25 cellular contexts compared by ENCODE assay signal in genomic region chr9:69192214-69192613, GRCh38. TPM values are rescaled to one million over a fixed set of nuclear protein-coding genes. Genes with fewer than 3 reads are reported as not detected.
DNase-seq lines count a peak whose midpoint lies in the region; ATAC-seq and TF ChIP-seq lines count a peak whose summit lies in the region.
"Had no signal": no experiment of that assay in that cellular context is flagged by ENCODE, and none has a peak within 500 bp of the region (broad histone marks: within the 10 kb centered on the region; RNA-seq: fewer than 3 reads in every experiment).

No MANE protein-coding gene starts in this region.

- H3K36me3 ChIP-seq in heart left ventricle (no peaks in the 10 kb centered on the region), PC-9 (ENCODE audit: low read depth) (0 out of 2 replicates have a peak, but pooled peaks cover 3% of the 10 kb centered on the region), lower lobe of right lung (no peaks in the 10 kb centered on the region), SK-N-SH (replicated peaks in 1 of 2; ENCODE audit: control insufficient read depth in 1 of 2, insufficient read depth in 2 of 2, low read length in 1 of 2) (no peaks in the 10 kb centered on the region)
- H3K36me3 ChIP-seq: ovary, vagina had no signal

- intact Hi-C loops in heart left ventricle (cut with DNase I) (loop anchor here in 9 of 10 donors (2.0 to 5.0 kb wide), 6 partner anchors 45 to 155 kb away; partner anchors contain the start of gene FXN (in 1 of the 9)), cardiac septum (cut with DNase I) (loop anchor here (5.0 kb wide), 3 partner anchors 40 to 155 kb away; partner anchors contain the start of gene FXN), PC-9 (cut with micrococcal nuclease; ENCODE audit: unreplicated experiment) (loop anchor here (5.0 kb wide), 1 partner anchor 155 kb away; the partner anchor contains the start of gene FXN), lower lobe of right lung (cut with DNase I) (loop anchor here (5.0 kb wide), 1 partner anchor 140 kb away; no protein-coding TSS in a partner anchor)

- H3K4me1 ChIP-seq in heart left ventricle (peaks cover 9 to 84% (median 44%) of the 10 kb centered on the region in 12 donors), PC-9 (replicated peaks; ENCODE audit: insufficient read depth) (peaks cover 46% of the 10 kb centered on the region), lower lobe of right lung (peaks cover 59% of the 10 kb centered on the region), SK-N-SH (ENCODE audit: control insufficient read depth in 1 of 2, insufficient read depth in 2 of 2, low read depth in 1 of 2, low read length in 1 of 2) (peaks cover 3 to 4% of the 10 kb centered on the region in 2 experiments; a peak in 2 of 4 replicates)

- no peak overlapping the region for H2AFZ ChIP-seq in PC-9
- H2AFZ ChIP-seq in SK-N-SH (ENCODE audit: low read depth), result no peak overlapping the region

- no peak overlapping the region for H3K4me3 ChIP-seq in heart left ventricle
- no peak overlapping the region for H3K4me3 ChIP-seq in PC-9
- no peak overlapping the region for H3K4me3 ChIP-seq in lower lobe of right lung
- no peak overlapping the region for H3K4me3 ChIP-seq in SK-N-SH (ENCODE audit: low read depth in 2 of 2, low read length in 1 of 2)
- H3K4me3 ChIP-seq: ovary, smooth muscle cell, vagina had no signal

- no TSS peak for BruUV-seq in PC-9 (replicated peaks; lab: Mats Ljungman, UMichigan)

- POLR2A ChIA-PET in PC-9 (lab: Charles Lee; ENCODE audit: unreplicated experiment), result no interaction called here
- POLR2A ChIA-PET in SK-N-SH (lab: Yijun Ruan, JAX), result no interaction called here

- peak overlapping the region; percentile 48 for H3K27ac Mint-ChIP-seq in type B pancreatic cell
- H3K27ac Mint-ChIP-seq: activated naive CD8-positive, alpha-beta T cell treated with anti-CD3 and anti-CD28 coated beads, Interleukin-2, amount 10 ng/mL, durations not matched to agents 7 days and 5 days; CD4-positive, alpha-beta T cell had no signal

- TF ChIP-seq POLR2A in heart left ventricle (IDR thresholded peaks at IDR 0.05), result no peak

- no peaks in the 10 kb centered on the region for H3K9me3 Mint-ChIP-seq in type B pancreatic cell
- H3K9me3 Mint-ChIP-seq: activated naive CD8-positive, alpha-beta T cell treated with anti-CD3 and anti-CD28 coated beads, Interleukin-2, amount 10 ng/mL, durations not matched to agents 7 days and 5 days; CD4-positive, alpha-beta T cell had no signal

- H3K9me2 ChIP-seq in PC-9 (ENCODE audit: insufficient read depth) (no peaks in the 10 kb centered on the region), SK-N-SH (no peaks in the 10 kb centered on the region)

- peaks cover 27% of the 10 kb centered on the region for H3K4me1 Mint-ChIP-seq in type B pancreatic cell (ENCODE audit: unreplicated experiment)

- H3K27ac ChIP-seq in heart left ventricle (peak overlapping the region in 9 of 12 donors; percentile 3 to 53 (median 36)), PC-9 (peak overlapping the region; percentile 47), lower lobe of right lung (peak overlapping the region; percentile 53), SK-N-SH (ENCODE audit: low read depth in 2 of 2, low read length in 1 of 2) (no peak overlapping the region)
- H3K27ac ChIP-seq: ovary, vagina had no signal

- H3K79me2 ChIP-seq in PC-9 (ENCODE audit: low read depth), result peaks cover 93% of the 10 kb centered on the region
- peaks cover 83% of the 10 kb centered on the region for H3K79me2 ChIP-seq in SK-N-SH (ENCODE audit: insufficient read depth)

- no peak for DNase-seq in heart left ventricle
- no peak for DNase-seq in cardiac septum (ENCODE audit: low spot score)
- no peak for DNase-seq in PC-9
- no peak for DNase-seq in lower lobe of right lung
- DNase-seq in type B pancreatic cell (ENCODE audit: extremely low spot score, unreplicated experiment), result no peak
- no peak for DNase-seq in NCI-H2171 treated with DMSO at 0.1 percent for 48 hours (lab: John Stamatoyannopoulos, UW)
- no peak for DNase-seq in SK-N-SH
- DNase-seq: activated CD4-positive, alpha-beta T cell treated with anti-CD3 and anti-CD28 coated beads for 4 hours; activated CD8-positive, alpha-beta memory T cell treated with anti-CD3 and anti-CD28 coated beads for 24 hours; activated effector memory CD4-positive, alpha-beta T cell treated with Interleukin-2 at 50 U/mL for 16 hours; activated naive CD8-positive, alpha-beta T cell treated with anti-CD3 and anti-CD28 coated beads, Interleukin-2, amount 10 ng/mL, durations not matched to agents 7 days and 5 days; CD4-positive, alpha-beta T cell; cerebellar nuclear complex; GOT3; KBM-7; mammary epithelial cell; MM.1S; NCI-H1417 treated with DMSO at 0.1 percent for 48 hours; ovary; retina; SHP77 treated with DMSO at 0.1 percent for 48 hours; stimulated activated CD4-positive, alpha-beta T cell treated with anti-CD3 and anti-CD28 coated beads, Interleukin-2, amount 100 ng/mL, for 24 hours had no signal

- no peak overlapping the region for H3K4me3 Mint-ChIP-seq in type B pancreatic cell
- H3K4me3 Mint-ChIP-seq: activated naive CD8-positive, alpha-beta T cell treated with anti-CD3 and anti-CD28 coated beads, Interleukin-2, amount 10 ng/mL, durations not matched to agents 7 days and 5 days; CD4-positive, alpha-beta T cell had no signal

- H4K20me1 ChIP-seq in PC-9 (ENCODE audit: insufficient read depth) (peaks cover 22% of the 10 kb centered on the region), SK-N-SH (ENCODE audit: insufficient read depth) (peaks cover 11% of the 10 kb centered on the region; the same call in 1 of the 2 replicates)

- no peaks in the 10 kb centered on the region for H3K36me3 Mint-ChIP-seq in type B pancreatic cell
- H3K36me3 Mint-ChIP-seq: activated naive CD8-positive, alpha-beta T cell treated with anti-CD3 and anti-CD28 coated beads, Interleukin-2, amount 10 ng/mL, durations not matched to agents 7 days and 5 days had no signal

- no peak for TF ChIP-seq RAD21 in SK-N-SH (IDR thresholded peaks at IDR 0.05; ENCODE audit: low read length)

- no peak for TF ChIP-seq EP300 in SK-N-SH (IDR thresholded peaks at IDR 0.05; ENCODE audit: borderline replicate concordance in 1 of 2, low read depth in 1 of 2, low read length in 1 of 2)

- H3K9me3 ChIP-seq in heart left ventricle (no peaks in the 10 kb centered on the region), PC-9 (ENCODE audit: insufficient read depth, low read depth) (no peaks in the 10 kb centered on the region), lower lobe of right lung (no peaks in the 10 kb centered on the region), SK-N-SH (no peaks in the 10 kb centered on the region)
- H3K9me3 ChIP-seq: ovary, vagina had no signal

- ATAC-seq in heart left ventricle (no peak), lower lobe of right lung (peak in 1 of 2 donors; percentile 39), GM21367 (IDR thresholded peaks at IDR 0.05; ENCODE audit: unreplicated experiment) (no peak)

- H3K9ac ChIP-seq in SK-N-SH, result no peak overlapping the region

- H3K4me2 ChIP-seq in PC-9, result no peak overlapping the region
- no peak overlapping the region for H3K4me2 ChIP-seq in SK-N-SH
- H3K4me2 ChIP-seq: smooth muscle cell had no signal

- no peaks in the 10 kb centered on the region for H3K27me3 ChIP-seq in heart left ventricle
- H3K27me3 ChIP-seq in PC-9 (ENCODE audit: insufficient read depth, low read depth), result no peaks in the 10 kb centered on the region
- no peaks in the 10 kb centered on the region for H3K27me3 ChIP-seq in lower lobe of right lung (ENCODE audit: low read depth)
- H3K27me3 ChIP-seq in SK-N-SH (ENCODE audit: insufficient read depth), result no peaks in the 10 kb centered on the region
- H3K27me3 ChIP-seq: ovary, vagina had no signal

- TF ChIP-seq CTCF in heart left ventricle (IDR thresholded peaks at IDR 0.05) (no peak), PC-9 (conservative IDR thresholded peaks at IDR 0.05) (no peak), lower lobe of right lung (IDR thresholded peaks at IDR 0.05) (no peak), type B pancreatic cell (conservative IDR thresholded peaks at IDR 0.05) (no peak), SK-N-SH (IDR thresholded peaks at IDR 0.05) (no peak)

- no peaks in the 10 kb centered on the region for H3K27me3 Mint-ChIP-seq in type B pancreatic cell
- H3K27me3 Mint-ChIP-seq: activated naive CD8-positive, alpha-beta T cell treated with anti-CD3 and anti-CD28 coated beads, Interleukin-2, amount 10 ng/mL, durations not matched to agents 7 days and 5 days; CD4-positive, alpha-beta T cell had no signal

- WGBS in heart left ventricle, 4 donors, result 63 to 69% (median 65%) methylated on average over 3 of the region's 3 CpGs
- WGBS in SK-N-SH (ENCODE audit: low lambda C conversion rate), result 91% methylated on average over 3 of the region's 3 CpGs

- CTCF ChIA-PET in PC-9 (lab: Charles Lee) (interaction anchor here (0.6 to 2.9 kb wide), 3 partner anchors 10 to 34 kb away, joined by 3 to 45 read pairs (median 6); no protein-coding TSS in a partner anchor), SK-N-SH (lab: Yijun Ruan, JAX) (interaction anchor here (1.0 to 7.2 kb wide), 14 partner anchors 8 to 158 kb away, joined by 3 to 241 read pairs (median 10); partner anchors contain the start of genes FXN and TJP2)

- H3F3A ChIP-seq in PC-9 (ENCODE audit: insufficient read depth, low read depth), result peaks cover 11% of the 10 kb centered on the region
- peaks cover 10% of the 10 kb centered on the region for H3F3A ChIP-seq in SK-N-SH (replicated peaks; ENCODE audit: insufficient read depth)

TF ChIP-seq in SK-N-SH, 30 proteins besides CTCF, POLR2A, EP300 and RAD21 (continues in another document):
- TF ChIP-seq TEAD4 (IDR thresholded peaks at IDR 0.05; ENCODE audit: borderline replicate concordance, insufficient read depth) (no peak), IRF3 (IDR thresholded peaks at IDR 0.05; ENCODE audit: low read depth, low read length) (no peak), RCOR1 (IDR thresholded peaks at IDR 0.05; ENCODE audit: low read length) (no peak), GATA2 (CRISPR knock-in tag; IDR thresholded peaks at IDR 0.05) (no peak), FOXJ3 (CRISPR knock-in tag; IDR thresholded peaks at IDR 0.05) (no peak), JUND (IDR thresholded peaks at IDR 0.05) (no peak)

RNA-seq across cellular contexts. Expression of gene TJP2, which starts 18.1 kb away (rescaled TPM):
- 100 to 1,000 TPM in 4 of 9 donors, 10 to 100 TPM in 5; 56.0 to 139 (median 92.0) TPM for total RNA-seq in heart left ventricle
- polyA plus RNA-seq in heart left ventricle, result 10 to 100 TPM; 29.1 to 29.5 TPM
- total RNA-seq in cardiac septum, result 67.0 TPM
- 120 and 143 TPM in 2 replicates for total RNA-seq in PC-9 (2021)
- total RNA-seq in lower lobe of right lung, result 124 TPM
- total RNA-seq in type B pancreatic cell (ENCODE audit: low replicate concordance), result 85.2 and 187 TPM in 2 replicates
- 17.7 and 18.4 TPM in 2 replicates for polyA plus RNA-seq in SK-N-SH (2012; rRNA removed)
- 18.9 and 19.8 TPM in 2 replicates for polyA plus RNA-seq in SK-N-SH (2012; cell fraction: cytosol; rRNA removed)
- 30.5 and 38.4 TPM in 2 replicates for polyA plus RNA-seq in SK-N-SH (2012; cell fraction: nucleus; rRNA removed)

Comparison
In these comparisons a context has a peak if more than half of its experiments do, and no peak if none do; other contexts are left out.
1. H3K27ac ChIP-seq: peak in heart left ventricle (9 of 12), PC-9 (single experiment) and lower lobe of right lung (single experiment); none in SK-N-SH (0 of 2).